In genomic region chr9:130991227-130992058, GRCh38 we compare ENCODE assay signal across 28 cellular contexts. TPM values are rescaled to one million over a fixed set of nuclear protein-coding genes. Genes with fewer than 3 reads are reported as not detected.
DNase-seq lines count a peak whose midpoint lies in the region; ATAC-seq, FAIRE-seq and TF ChIP-seq lines count a peak whose summit lies in the region.
"Had no signal": no experiment of that assay in that cellular context is flagged by ENCODE, and none has a peak within 500 bp of the region (broad histone marks: within the 10 kb centered on the region; RNA-seq: fewer than 3 reads in every experiment).

No MANE protein-coding gene starts in this region.

- H2BK5ac ChIP-seq in neuronal stem cell (ENCODE audit: low read length) = no peak overlapping the region

- no peak overlapping the region for H2BK12ac ChIP-seq in neuronal stem cell (ENCODE audit: low read length)

- peak overlapping the region; percentile 25 for H3K14ac ChIP-seq in neuronal stem cell (ENCODE audit: low read length)

- TF ChIP-seq CTCF in HEK293 (tag by site-specific recombination; IDR thresholded peaks at IDR 0.05) = no peak
- no peak for TF ChIP-seq CTCF in endothelial cell of umbilical vein (IDR thresholded peaks at IDR 0.05; ENCODE audit: extremely low read depth in 1 of 2, insufficient read depth in 1 of 2, low read depth in 1 of 2, low read length in 2 of 2)
- no peak for TF ChIP-seq CTCF in natural killer cell (IDR thresholded peaks at IDR 0.05)

- H3K18ac ChIP-seq in neuronal stem cell (ENCODE audit: low read length) = peak overlapping the region; percentile 18

- H2AFZ ChIP-seq in endothelial cell of umbilical vein (ENCODE audit: low read depth, low read length) = no peak overlapping the region
- H2AFZ ChIP-seq in neuronal stem cell (ENCODE audit: low read length) = peak overlapping the region; percentile 77

- H3K27me3 Mint-ChIP-seq in natural killer cell (ENCODE audit: low read depth in 2 of 2) = no peaks in the 10 kb centered on the region
- H3K27me3 Mint-ChIP-seq: activated naive CD4-positive, alpha-beta T cell treated with anti-CD3 and anti-CD28 coated beads, Interleukin-2, amount 50 U/mL, for 24 hours; CD4-positive, alpha-beta T cell had no signal

- DNase-seq in D341Med (ENCODE audit: low spot score) = peak; percentile 17
- DNase-seq in endothelial cell of umbilical vein (ENCODE audit: low read depth, low spot score) = no peak
- no peak for DNase-seq in neuronal stem cell (ENCODE audit: low spot score)
- no peak for DNase-seq in natural killer cell
- DNase-seq in NOMO-1 treated with DMSO at 0.1 percent for 48 hours (lab: John Stamatoyannopoulos, UW; ENCODE audit: unreplicated experiment) = no peak
- DNase-seq: CD4-positive, alpha-beta T cell; effector CD8-positive, alpha-beta T cell; erythroblast; GOT3; MM.1S; NCI-H1930; NCI-H226; Peyer's patch; SHP77; stimulated activated naive CD4-positive, alpha-beta T cell had no signal

- H3K36me3 ChIP-seq in HEK293 (ENCODE audit: control insufficient read depth in 2 of 2, insufficient read depth in 1 of 2, low read length in 2 of 2) (no peaks in the 10 kb centered on the region), endothelial cell of umbilical vein (ENCODE audit: control insufficient read depth in 2 of 2, extremely low read depth in 1 of 2, insufficient read depth in 2 of 2, low read length in 2 of 2) (no peaks in the 10 kb centered on the region), neuronal stem cell (replicated peaks in 1 of 2; ENCODE audit: control insufficient read depth in 2 of 2, insufficient read depth in 2 of 2, low read length in 2 of 2) (no peaks in the 10 kb centered on the region)
- H3K36me3 ChIP-seq: Peyer's patch, thoracic aorta had no signal

- dilution Hi-C loops in endothelial cell of umbilical vein (cut with MboI; ENCODE audit: extremely low pct_ligation_motif_present, low sequenced_read_pairs) = no loop called here

- H3K9ac ChIP-seq in endothelial cell of umbilical vein (replicated peaks; ENCODE audit: extremely low read depth, insufficient read depth, low read length) = no peak overlapping the region
- no peak overlapping the region for H3K9ac ChIP-seq in neuronal stem cell (ENCODE audit: low read depth, low read length, poor library complexity)
- H3K9ac ChIP-seq: KMS-11 had no signal

- TF ChIP-seq POLR2A in endothelial cell of umbilical vein (IDR thresholded peaks at IDR 0.05; ENCODE audit: low read depth, low read length) = no peak

- no peaks in the 10 kb centered on the region for H3K79me2 ChIP-seq in endothelial cell of umbilical vein (ENCODE audit: control insufficient read depth, insufficient read depth, low read length)

- BruUV-seq in endothelial cell of umbilical vein (replicated peaks; lab: Mats Ljungman, UMichigan) = no TSS peak

- H3K27ac Mint-ChIP-seq in natural killer cell = no peak overlapping the region
- H3K27ac Mint-ChIP-seq: activated naive CD4-positive, alpha-beta T cell treated with anti-CD3 and anti-CD28 coated beads, Interleukin-2, amount 50 U/mL, for 24 hours; activated T-helper 2 cell treated with anti-CD3 and anti-CD28 coated beads, Interferon-gamma antibody, Interleukin-2, Interleukin-4, amounts not matched to agents 10 μg/mL and 5 μg/mL and 100 μg/mL, durations not matched to agents 14 hours and 24 hours and 36 hours; CD4-positive, alpha-beta T cell had no signal

- H3K9me3 Mint-ChIP-seq in natural killer cell = no peaks in the 10 kb centered on the region
- H3K9me3 Mint-ChIP-seq: activated naive CD4-positive, alpha-beta T cell treated with anti-CD3 and anti-CD28 coated beads, Interleukin-2, amount 50 U/mL, for 24 hours; activated T-helper 2 cell treated with anti-CD3 and anti-CD28 coated beads, Interferon-gamma antibody, Interleukin-2, Interleukin-4, amounts not matched to agents 10 μg/mL and 5 μg/mL and 100 μg/mL, durations not matched to agents 14 hours and 24 hours and 36 hours; CD4-positive, alpha-beta T cell; mesothelial cell of epicardium had no signal

- H2AK5ac ChIP-seq in neuronal stem cell (ENCODE audit: low read depth, low read length) = peak overlapping the region; percentile 88

- POLR2A ChIA-PET in HEK293 (lab: Yijun Ruan, JAX) (interaction anchor here (0.6 kb wide), 1 partner anchor 92 kb away, joined by 3 read pairs; no protein-coding TSS in a partner anchor), endothelial cell of umbilical vein (lab: Charles Lee) (no interaction called here)

- peaks cover 3% of the 10 kb centered on the region for H3K79me1 ChIP-seq in neuronal stem cell (ENCODE audit: low read depth, low read length)

- intact Hi-C loops in endothelial cell of umbilical vein (cut with micrococcal nuclease) (no loop called here), natural killer cell (cut with micrococcal nuclease) (no loop called here)

- H3K23ac ChIP-seq in neuronal stem cell (ENCODE audit: low read depth, low read length, poor library complexity) = peak overlapping the region; percentile 66

- no peaks in the 10 kb centered on the region for H3K9me3 ChIP-seq in HEK293 (ENCODE audit: control insufficient read depth, insufficient read depth, low read depth, low read length)
- H3K9me3 ChIP-seq in endothelial cell of umbilical vein (replicated peaks; ENCODE audit: control insufficient read depth, insufficient read depth, low read length) = no peaks in the 10 kb centered on the region
- H3K9me3 ChIP-seq in neuronal stem cell (replicated peaks in 1 of 2; ENCODE audit: control insufficient read depth in 2 of 2, insufficient read depth in 1 of 2, low read depth in 1 of 2, low read length in 2 of 2) = no peaks in the 10 kb centered on the region
- H3K9me3 ChIP-seq: Peyer's patch, thoracic aorta had no signal

- FAIRE-seq in endothelial cell of umbilical vein (lab: Jason Lieb, UNC) = no peak
- FAIRE-seq: D721Med, keratinocyte, urothelium cell line had no signal

- H3K4me3 Mint-ChIP-seq in natural killer cell = no peak overlapping the region
- H3K4me3 Mint-ChIP-seq: activated naive CD4-positive, alpha-beta T cell treated with anti-CD3 and anti-CD28 coated beads, Interleukin-2, amount 50 U/mL, for 24 hours; CD4-positive, alpha-beta T cell; mesothelial cell of epicardium had no signal

- H3K4me3 ChIP-seq in HEK293 (ENCODE audit: low read depth, low read length) (no peak overlapping the region), endothelial cell of umbilical vein (replicated peaks in 1 of 3; ENCODE audit: insufficient read depth in 1 of 3, low read depth in 1 of 3, low read length in 3 of 3) (no peak overlapping the region), neuronal stem cell (ENCODE audit: low read length in 2 of 2) (peak overlapping the region in 1 of 2 donors; percentile 1)
- H3K4me3 ChIP-seq: coronary artery, Peyer's patch, thoracic aorta had no signal

- H3K4me1 ChIP-seq in HEK293 (ENCODE audit: control insufficient read depth, insufficient read depth, low read length) (no peaks in the 10 kb centered on the region), endothelial cell of umbilical vein (ENCODE audit: control insufficient read depth, extremely low read depth, insufficient read depth, low read length) (no peaks in the 10 kb centered on the region), neuronal stem cell (ENCODE audit: control insufficient read depth in 2 of 2, insufficient read depth in 1 of 2, low read depth in 1 of 2, low read length in 2 of 2) (peaks cover 13 to 44% of the 10 kb centered on the region in 2 donors)

- ATAC-seq in natural killer cell (no peak), GM21717 (IDR thresholded peaks at IDR 0.05; ENCODE audit: unreplicated experiment) (no peak)

- CTCF ChIA-PET in HEK293 (lab: Yijun Ruan, JAX) (interaction anchor here (1.2 to 1.3 kb wide), 3 partner anchors 57 to 281 kb away, joined by 3 to 6 read pairs (median 4); no protein-coding TSS in a partner anchor), endothelial cell of umbilical vein (lab: Charles Lee) (interaction anchor here (3.0 to 10.2 kb wide), 2 partner anchors 55 to 124 kb away, joined by 10 to 181 read pairs; no protein-coding TSS in a partner anchor)

- peak overlapping the region; percentile 50 for H2BK15ac ChIP-seq in neuronal stem cell (ENCODE audit: low read length)

- peak overlapping the region; percentile 24 for H2BK120ac ChIP-seq in neuronal stem cell (ENCODE audit: low read depth, low read length)

- no peaks in the 10 kb centered on the region for H3K9me1 ChIP-seq in endothelial cell of umbilical vein (replicated peaks; ENCODE audit: control insufficient read depth, extremely low read depth, insufficient read depth, low read length)

- no peaks in the 10 kb centered on the region for H3K36me3 Mint-ChIP-seq in natural killer cell
- H3K36me3 Mint-ChIP-seq: activated naive CD4-positive, alpha-beta T cell treated with anti-CD3 and anti-CD28 coated beads, Interleukin-2, amount 50 U/mL, for 24 hours; mesothelial cell of epicardium had no signal

- H3K27me3 ChIP-seq in endothelial cell of umbilical vein (ENCODE audit: control insufficient read depth in 2 of 2, insufficient read depth in 2 of 2, low read length in 2 of 2) = peaks cover 4 to 10% of the 10 kb centered on the region in 2 experiments
- H3K27me3 ChIP-seq in neuronal stem cell (ENCODE audit: control insufficient read depth in 3 of 3, insufficient read depth in 3 of 3, low read depth in 1 of 3, low read length in 3 of 3) = peaks cover 0 to 14% (median 0%) of the 10 kb centered on the region in 3 experiments
- H3K27me3 ChIP-seq: Peyer's patch had no signal

- H3K4ac ChIP-seq in neuronal stem cell (ENCODE audit: low read length) = no peak overlapping the region

- H3K4me2 ChIP-seq in endothelial cell of umbilical vein (ENCODE audit: insufficient read depth, low read length) (no peak overlapping the region), neuronal stem cell (ENCODE audit: insufficient read depth, low read length, poor library complexity, severe bottlenecking) (no peak overlapping the region)
- H3K4me2 ChIP-seq: KMS-11 had no signal

- no peaks in the 10 kb centered on the region for H4K20me1 ChIP-seq in endothelial cell of umbilical vein (replicated peaks; ENCODE audit: control insufficient read depth, extremely low read depth, insufficient read depth, low read length)

- H4K8ac ChIP-seq in neuronal stem cell (ENCODE audit: low read depth, low read length) = no peak overlapping the region

- no CpG with 5 or more reads among the region's 24 CpGs for WGBS in neuronal stem cell (ENCODE audit: extremely low coverage in 2 of 2, insufficient read length in 2 of 2, insufficient replicate concordance in 1 of 2), 2 donors

- peaks cover 0 to 5% of the 10 kb centered on the region in 2 donors for H3K4me1 Mint-ChIP-seq in natural killer cell

- H4K91ac ChIP-seq in neuronal stem cell (ENCODE audit: low read depth, low read length, poor library complexity) = no peak overlapping the region

- H3K27ac ChIP-seq in HEK293 (ENCODE audit: extremely low read depth, low read depth, low read length) = no peak overlapping the region
- no peak overlapping the region for H3K27ac ChIP-seq in endothelial cell of umbilical vein (ENCODE audit: insufficient read depth, low read depth, low read length)
- H3K27ac ChIP-seq in neuronal stem cell (replicated peaks; ENCODE audit: low read length) = no peak overlapping the region
- H3K27ac ChIP-seq: coronary artery, KMS-11, Peyer's patch, thoracic aorta had no signal

RNA-seq across cellular contexts. Expression of gene LAMC3, which starts 17.5 kb away (rescaled TPM):
- total RNA-seq in endothelial cell of umbilical vein = 0.12 and 0.38 TPM in 2 replicates
- polyA plus RNA-seq in endothelial cell of umbilical vein = 0.13 and 0.18 TPM in 2 replicates
- 0.07 and 0.08 TPM in 2 replicates for polyA plus RNA-seq in endothelial cell of umbilical vein (2011; cell fraction: cytosol; rRNA removed)
- polyA plus RNA-seq in endothelial cell of umbilical vein (2011; cell fraction: nucleus; rRNA removed) = 0.14 and 0.30 TPM in 2 replicates
- 0.05 and 0.11 TPM in 2 replicates for polyA plus RNA-seq in endothelial cell of umbilical vein (2012)
- 0.06 TPM in 1 of 2 replicates, not detected in the other for polyA minus RNA-seq in endothelial cell of umbilical vein
- polyA minus RNA-seq in endothelial cell of umbilical vein (2011; cell fraction: cytosol; rRNA and poly(A)+ RNA removed) = 0.61 TPM
- polyA minus RNA-seq in endothelial cell of umbilical vein (2011; cell fraction: nucleus; rRNA and poly(A)+ RNA removed) = 0.14 TPM in 1 of 2 replicates, not detected in the other
- 0.03 TPM for polyA plus RNA-seq in neuronal stem cell (2013, experiment 1 of 2)
- polyA plus RNA-seq in neuronal stem cell (2013, experiment 2 of 2) = 0.07 TPM
- not detected for total RNA-seq in natural killer cell
- total RNA-seq: activated T-helper 2 cell treated with anti-CD3 and anti-CD28 coated beads, Interferon-gamma antibody, Interleukin-2, Interleukin-4, amounts not matched to agents 10 μg/mL and 5 μg/mL and 100 μg/mL, durations not matched to agents 14 hours and 24 hours and 36 hours had no signal
- polyA plus RNA-seq: keratinocyte had no signal

RNA-seq across cellular contexts. Expression of gene FIBCD1, which starts 52.4 kb away (rescaled TPM):
- total RNA-seq in endothelial cell of umbilical vein = not detected in 2 replicates
- 0.14 and 0.29 TPM in 2 replicates for polyA plus RNA-seq in endothelial cell of umbilical vein
- polyA plus RNA-seq in endothelial cell of umbilical vein (2011; cell fraction: cytosol; rRNA removed) = 0.31 and 0.32 TPM in 2 replicates
- polyA plus RNA-seq in endothelial cell of umbilical vein (2011; cell fraction: nucleus; rRNA removed) = not detected in 2 replicates
- 0.29 and 0.44 TPM in 2 replicates for polyA plus RNA-seq in endothelial cell of umbilical vein (2012)
- polyA minus RNA-seq in endothelial cell of umbilical vein = not detected in 2 replicates
- polyA minus RNA-seq in endothelial cell of umbilical vein (2011; cell fraction: cytosol; rRNA and poly(A)+ RNA removed) = 14.6 TPM
- polyA minus RNA-seq in endothelial cell of umbilical vein (2011; cell fraction: nucleus; rRNA and poly(A)+ RNA removed) = not detected in 2 replicates
- 0.82 TPM for polyA plus RNA-seq in neuronal stem cell (2013, experiment 1 of 2)
- polyA plus RNA-seq in neuronal stem cell (2013, experiment 2 of 2) = 0.89 TPM
- total RNA-seq in natural killer cell = not detected
- total RNA-seq: activated T-helper 2 cell treated with anti-CD3 and anti-CD28 coated beads, Interferon-gamma antibody, Interleukin-2, Interleukin-4, amounts not matched to agents 10 μg/mL and 5 μg/mL and 100 μg/mL, durations not matched to agents 14 hours and 24 hours and 36 hours; CD4-positive, alpha-beta T cell; skeletal muscle tissue; T-helper 2 cell treated with Interferon-gamma antibody and Interleukin-4, amounts not matched to agents 100 ng/mL and 5 ng/mL, for 36 hours; thoracic aorta had no signal
